ENCODE assay signal across 8 cellular contexts in genomic region chr3:169772951-169773816, GRCh38. TPM values are rescaled to one million over a fixed set of nuclear protein-coding genes. Genes with fewer than 3 reads are reported as not detected.
DNase-seq lines count a peak whose midpoint lies in the region; ATAC-seq and TF ChIP-seq lines count a peak whose summit lies in the region.

Gene MYNN, plus strand, starts transcription at chr3:169773396. Its CDS starts 900 bp downstream, at chr3:169774296.

- H3K27me3 Mint-ChIP-seq in activated naive CD8-positive, alpha-beta T cell treated with anti-CD3 and anti-CD28 coated beads, Interleukin-2, amount 50 U/mL, for 24 hours = peaks cover 5% of the 10 kb centered on the region

- H3K27ac ChIP-seq in heart left ventricle = peak within 1 kb of the TSS; percentile 96 to 100 (median 98)
- H3K27ac ChIP-seq in upper lobe of left lung = peak within 1 kb of the TSS; percentile 98 to 100 (median 98)

- H3K27me3 ChIP-seq in heart left ventricle (no peaks in the 10 kb centered on the region), upper lobe of left lung (no peaks in the 10 kb centered on the region)

- 0 to 1% (median 0%) methylated on average over 5 to 59 of the region's 59 CpGs for WGBS in heart left ventricle, 4 donors
- WGBS in upper lobe of left lung, 2 donors = 0 to 1% methylated on average over 18 to 48 of the region's 59 CpGs

- intact Hi-C loops in heart left ventricle (cut with DNase I) = loop anchor here in 2 of 10 donors (5.0 to 10.0 kb wide), 2 partner anchors 192 to 194 kb away; partner anchors contain the start of gene SEC62 (in 2 of the 2)
- intact Hi-C loops in posterior cingulate gyrus (cut with DNase I) = loop anchor here (10.0 kb wide), 1 partner anchor 192 kb away; the partner anchor contains the start of gene SEC62

- H3K36me3 ChIP-seq in heart left ventricle = peaks cover 0 to 41% (median 37%) of the 10 kb centered on the region in 9 donors
- H3K36me3 ChIP-seq in upper lobe of left lung = peaks cover 0 to 32% (median 10%) of the 10 kb centered on the region in 4 donors

- ATAC-seq in HG02623 (IDR thresholded peaks at IDR 0.05; ENCODE audit: unreplicated experiment) (peak; percentile 71), heart left ventricle (peak; percentile 93 to 95 (median 94)), upper lobe of left lung (ENCODE audit: low FRiP score in 2 of 2) (peak; percentile 96 to 98)
- ATAC-seq in activated naive CD8-positive, alpha-beta T cell treated with anti-CD3 and anti-CD28 coated beads, Interleukin-2, amount 50 U/mL, for 24 hours = peak; percentile 86

- DNase-seq in GM12864 (ENCODE audit: low read depth) (peak; percentile 77), NCI-H1105 treated with DMSO at 0.1 percent for 48 hours (lab: John Stamatoyannopoulos, UW) (peak; percentile 98), SW 1271 (lab: John Stamatoyannopoulos, UW) (peak; percentile 70 to 87), heart left ventricle (peak; percentile 93 to 96 (median 94)), posterior cingulate gyrus (peak; percentile 90 to 99 (median 94)), upper lobe of left lung (peak; percentile 93 to 96)
- DNase-seq in activated naive CD8-positive, alpha-beta T cell treated with anti-CD3 and anti-CD28 coated beads, Interleukin-2, amount 50 U/mL, for 24 hours = peak; percentile 92

- TF ChIP-seq CTCF in GM12864 (IDR thresholded peaks at IDR 0.05; ENCODE audit: low read depth, low read length, missing control alignments) (peak; percentile 3), heart left ventricle (IDR thresholded peaks at IDR 0.05) (peak in 1 of 12 donors; percentile 29), upper lobe of left lung (IDR thresholded peaks at IDR 0.05) (peak in 2 of 6 experiments; percentile 6 to 18)

- H3K27ac Mint-ChIP-seq in activated naive CD8-positive, alpha-beta T cell treated with anti-CD3 and anti-CD28 coated beads, Interleukin-2, amount 50 U/mL, for 24 hours = peak within 1 kb of the TSS; percentile 99

- H3K4me3 Mint-ChIP-seq in activated naive CD8-positive, alpha-beta T cell treated with anti-CD3 and anti-CD28 coated beads, Interleukin-2, amount 50 U/mL, for 24 hours = peak within 1 kb of the TSS; percentile 98

- TF ChIP-seq EP300 in upper lobe of left lung (IDR thresholded peaks at IDR 0.05) = peak in 1 of 4 donors; percentile 70

- peaks cover 53% of the 10 kb centered on the region for H3K4me1 Mint-ChIP-seq in activated naive CD8-positive, alpha-beta T cell treated with anti-CD3 and anti-CD28 coated beads, Interleukin-2, amount 50 U/mL, for 24 hours

- peaks cover 0 to 28% (median 24%) of the 10 kb centered on the region in 12 donors for H3K4me1 ChIP-seq in heart left ventricle
- peaks cover 15 to 27% (median 23%) of the 10 kb centered on the region in 4 donors for H3K4me1 ChIP-seq in upper lobe of left lung

- TF ChIP-seq POLR2A in heart left ventricle (IDR thresholded peaks at IDR 0.05) (peak; percentile 83 to 97), upper lobe of left lung (IDR thresholded peaks at IDR 0.05) (peak; percentile 97 to 100 (median 99))

- peaks cover 39% of the 10 kb centered on the region for H3K36me3 Mint-ChIP-seq in activated naive CD8-positive, alpha-beta T cell treated with anti-CD3 and anti-CD28 coated beads, Interleukin-2, amount 50 U/mL, for 24 hours (ENCODE audit: low read depth)

- H3K9me3 ChIP-seq in heart left ventricle (no peaks in the 10 kb centered on the region), upper lobe of left lung (no peaks in the 10 kb centered on the region)

- no peaks in the 10 kb centered on the region for H3K9me3 Mint-ChIP-seq in activated naive CD8-positive, alpha-beta T cell treated with anti-CD3 and anti-CD28 coated beads, Interleukin-2, amount 50 U/mL, for 24 hours

- H3K4me3 ChIP-seq in GM12864 (ENCODE audit: low read depth, low read length) (peak within 1 kb of the TSS; percentile 76), heart left ventricle (peak within 1 kb of the TSS; percentile 61 to 97 (median 81)), upper lobe of left lung (peak within 1 kb of the TSS; percentile 69 to 84 (median 78))

RNA-seq across cellular contexts. Expression of gene MYNN, which starts in this region (rescaled TPM):
- total RNA-seq in heart left ventricle (10 to 100 TPM in 7 of 9 donors, 1 to 10 TPM in 2; 8.8 to 14.1 (median 10.5) TPM), upper lobe of left lung (10 to 100 TPM in 3 of 6 donors, 1 to 10 TPM in 3; 2.3 to 22.5 (median 10.9) TPM)
- polyA plus RNA-seq in heart left ventricle = 1 to 10 TPM; 5.0 to 9.9 TPM

Comparison
In these comparisons a context has a peak if more than half of its experiments do, and no peak if none do; other contexts are left out.
1. Peak in every context shown above with its lines: DNase-seq, ATAC-seq, H3K4me3 ChIP-seq and H3K27ac ChIP-seq.